ENCODE assay signal across 12 cellular contexts in the genomic region with DNA sequence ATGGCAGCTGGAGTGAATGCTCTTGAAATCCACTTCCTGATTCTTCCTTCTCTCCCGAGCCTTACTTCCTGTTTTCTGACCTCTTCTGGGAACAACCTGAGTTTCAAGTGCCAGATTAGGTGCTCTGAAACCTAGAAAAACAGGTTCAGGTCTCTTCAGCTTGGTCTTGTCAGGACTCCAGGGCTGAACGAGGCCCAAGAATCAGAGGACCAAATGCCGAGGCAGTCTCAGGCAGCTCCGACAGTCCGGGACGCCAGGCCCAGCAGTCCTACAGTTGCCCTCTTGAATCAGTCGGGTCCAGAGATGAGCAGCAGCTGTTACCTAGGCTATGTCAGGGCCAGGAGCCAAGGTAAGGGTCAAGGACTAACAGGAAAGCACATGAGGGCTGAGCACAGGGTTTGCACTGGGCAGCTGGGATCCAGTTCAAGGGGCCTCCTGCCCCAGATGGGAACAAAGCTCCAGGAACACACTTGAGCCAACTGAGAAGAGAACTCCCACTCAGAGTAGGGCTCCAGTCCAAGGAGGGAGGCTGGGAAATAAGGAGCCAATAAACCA. TPM values are rescaled to one million over a fixed set of nuclear protein-coding genes. Genes with fewer than 3 reads are reported as not detected.
DNase-seq lines count a peak whose midpoint lies in the region; ATAC-seq and TF ChIP-seq lines count a peak whose summit lies in the region.
"Had no signal": no experiment of that assay in that cellular context is flagged by ENCODE, and none has a peak within 500 bp of the region (broad histone marks: within the 10 kb centered on the region; RNA-seq: fewer than 3 reads in every experiment).

No MANE protein-coding gene starts in this region.

- TF ChIP-seq POLR2A in transverse colon (IDR thresholded peaks at IDR 0.05) = no peak

- H3K36me3 ChIP-seq in fibroblast of lung (ENCODE audit: control insufficient read depth, insufficient read depth, low read length) = no peaks in the 10 kb centered on the region
- no peaks in the 10 kb centered on the region for H3K36me3 ChIP-seq in transverse colon

- TF ChIP-seq CTCF in fibroblast of lung (conservative IDR thresholded peaks at IDR 0.05 in 1 of 2, IDR thresholded peaks at IDR 0.05 in 1 of 2; ENCODE audit: low read depth in 1 of 2, low read length in 2 of 2) (no peak), transverse colon (IDR thresholded peaks at IDR 0.05) (no peak)

- ATAC-seq in T-helper 17 cell (no peak), GM18498 (IDR thresholded peaks at IDR 0.05; ENCODE audit: unreplicated experiment) (no peak), HG03457 (IDR thresholded peaks at IDR 0.05; ENCODE audit: unreplicated experiment) (no peak)

- H4K20me1 ChIP-seq in fibroblast of lung (ENCODE audit: control insufficient read depth, extremely low read depth, insufficient read depth, low read length) = no peaks in the 10 kb centered on the region

- 0 to 77% methylated on average over 1 to 7 of the region's 7 CpGs for WGBS in transverse colon (ENCODE audit: low coverage in 1 of 2), 2 donors

- intact Hi-C loops in transverse colon (cut with DNase I; ENCODE audit: low total_unique reads) = no loop called here

- H3K9ac ChIP-seq in fibroblast of lung (ENCODE audit: insufficient read depth, low read length) = no peak overlapping the region

- peak overlapping the region; percentile 46 for H2AFZ ChIP-seq in fibroblast of lung (ENCODE audit: low read length)

- DNase-seq in DMS 273 (lab: John Stamatoyannopoulos, UW; ENCODE audit: unreplicated experiment) = peak; percentile 50
- DNase-seq in DMS 273 treated with DMSO at 0.1 percent for 48 hours (lab: John Stamatoyannopoulos, UW) = no peak
- DNase-seq in fibroblast of lung (ENCODE audit: low read depth in 2 of 2) = no peak
- DNase-seq in mucosa of gallbladder (ENCODE audit: low spot score) = peak; percentile 18
- DNase-seq in transverse colon = peak; percentile 18
- no peak for DNase-seq in T-helper 17 cell
- DNase-seq: NCI-H187, OCI-M1, retina had no signal

- in situ Hi-C loops in transverse colon (cut with MboI; ENCODE audit: low pct_ligation_motif_present in 1 of 4, low pct_unique_long_range_greater_than_20kb in 1 of 4, low sequenced_read_pairs in 3 of 4) = no loop called here

- peaks cover 72% of the 10 kb centered on the region for H3K27me3 Mint-ChIP-seq in T-helper 17 cell

- H3K27ac Mint-ChIP-seq in T-helper 17 cell = no peak overlapping the region

- no peaks in the 10 kb centered on the region for H3K79me2 ChIP-seq in fibroblast of lung (ENCODE audit: control insufficient read depth, insufficient read depth, low read length)

- no peak overlapping the region for H3K4me3 Mint-ChIP-seq in T-helper 17 cell

- TF ChIP-seq EP300 in transverse colon (IDR thresholded peaks at IDR 0.05; ENCODE audit: low read depth) = no peak

- peaks cover 2% of the 10 kb centered on the region for H3K36me3 Mint-ChIP-seq in T-helper 17 cell (ENCODE audit: low read depth)

- no peaks in the 10 kb centered on the region for H3K4me1 Mint-ChIP-seq in T-helper 17 cell

- H3K4me3 ChIP-seq in fibroblast of lung (replicated peaks in 1 of 4; ENCODE audit: control extremely low read depth in 1 of 4, insufficient read depth in 1 of 4, low read depth in 3 of 4, low read length in 4 of 4) (no peak overlapping the region), transverse colon (no peak overlapping the region)

- H3K4me1 ChIP-seq in fibroblast of lung (ENCODE audit: control insufficient read depth, extremely low read depth, insufficient read depth, low read length) (peaks cover 13% of the 10 kb centered on the region), transverse colon (peaks cover 0 to 12% (median 0%) of the 10 kb centered on the region in 4 donors)

- H3K9me3 ChIP-seq in fibroblast of lung (ENCODE audit: control insufficient read depth, insufficient read depth, low read depth, low read length) (no peaks in the 10 kb centered on the region), transverse colon (no peaks in the 10 kb centered on the region), T-helper 17 cell (ENCODE audit: control insufficient read depth, low read length, poor library complexity, severe bottlenecking) (no peaks in the 10 kb centered on the region)

- H3K4me2 ChIP-seq in fibroblast of lung (ENCODE audit: extremely low read depth, insufficient read depth, low read length) = no peak overlapping the region

- H3K27ac ChIP-seq in fibroblast of lung (ENCODE audit: insufficient read depth, low read length) (no peak overlapping the region), transverse colon (peak overlapping the region; percentile 45 to 67 (median 52))
- H3K27ac ChIP-seq: 22Rv1 had no signal

- H3K27me3 ChIP-seq in fibroblast of lung (ENCODE audit: control insufficient read depth, insufficient read depth, low read length) = no peaks in the 10 kb centered on the region
- no peaks in the 10 kb centered on the region for H3K27me3 ChIP-seq in transverse colon

RNA-seq across cellular contexts. Expression of gene ADRA1B, which starts 38.3 kb away (rescaled TPM):
- total RNA-seq in fibroblast of lung = 0.26 and 0.99 TPM in 2 replicates
- polyA plus RNA-seq in fibroblast of lung = 0.73 and 1.7 TPM in 2 replicates
- 1.3 and 2.4 TPM in 2 replicates for polyA plus RNA-seq in fibroblast of lung (2012)
- 0.19 and 5.2 TPM in 2 replicates for polyA minus RNA-seq in fibroblast of lung (ENCODE audit: low replicate concordance)
- 0.32 TPM for total RNA-seq in mucosa of gallbladder
- total RNA-seq in transverse colon = 1 to 10 TPM; 2.9 to 9.0 (median 5.0) TPM
- not detected for total RNA-seq in T-helper 17 cell

Comparison
In these comparisons a context has a peak if more than half of its experiments do, and no peak if none do; other contexts are left out.
1. DNase-seq: peak in DMS 273 (single experiment), mucosa of gallbladder (single experiment) and transverse colon (single experiment); none in DMS 273 treated with DMSO at 0.1 percent for 48 hours (single experiment), fibroblast of lung (0 of 2) and T-helper 17 cell (0 of 3).